13 cellular contexts compared by ENCODE assay signal in genomic region chr7:27367179-27367929, GRCh38.
"Had no signal": no experiment of that assay in that cellular context is flagged by ENCODE, and none has a peak within 500 bp of the region (broad histone marks: within the 10 kb centered on the region; RNA-seq: fewer than 3 reads in every experiment).

No MANE protein-coding gene starts in this region.

- DNase-seq: activated CD4-positive, alpha-beta T cell treated with anti-CD3 and anti-CD28 coated beads, Interleukin-2, amount 10 ng/mL, durations not matched to agents 24 days and 14 days; activated CD8-positive, alpha-beta memory T cell treated with anti-CD3 and anti-CD28 coated beads, Interleukin-2, amount 50 U/mL, for 4 hours; activated CD8-positive, alpha-beta T cell treated with anti-CD3 and anti-CD28 coated beads, Interleukin-2, amount 10 ng/mL, durations not matched to agents 7 days and 5 days; activated gamma-delta T cell; activated T-cell treated with anti-CD3 and anti-CD28 coated beads, Interleukin-2, amount 50 U/mL, for 72 hours; hippocampal formation; mesenchymal stem cell; nephron progenitor cell; stimulated activated CD4-positive, alpha-beta T cell treated with anti-CD3 and anti-CD28 coated beads, Interleukin-1b, Interleukin-23, amount 100 ng/mL, for 48 hours; thyroid gland had no signal

- H3K36me3 ChIP-seq: thyroid gland had no signal

- H3K36me3 Mint-ChIP-seq: activated naive CD4-positive, alpha-beta T cell treated with anti-CD3 and anti-CD28 coated beads, Interleukin-2, amount 50 U/mL, for 72 hours; stimulated activated effector memory CD8-positive, alpha-beta T cell treated with anti-CD3 and anti-CD28 coated beads, Interleukin-12 subunit alpha, Interleukin-12 subunit beta, amount 100 ng/mL, for 72 hours had no signal

- ATAC-seq: activated CD8-positive, alpha-beta T cell treated with anti-CD3 and anti-CD28 coated beads, Interleukin-2, amount 10 ng/mL, durations not matched to agents 7 days and 5 days; activated T-cell treated with anti-CD3 and anti-CD28 coated beads, Interleukin-2, amount 50 U/mL, for 72 hours; esophagus mucosa had no signal

- H3K9me3 ChIP-seq: thyroid gland had no signal

- H3K4me3 Mint-ChIP-seq: activated CD4-positive, alpha-beta T cell treated with anti-CD3 and anti-CD28 coated beads, Interleukin-2, amount 10 ng/mL, durations not matched to agents 24 days and 14 days; activated CD8-positive, alpha-beta T cell treated with anti-CD3 and anti-CD28 coated beads, Interleukin-2, amount 10 ng/mL, durations not matched to agents 7 days and 5 days; activated T-cell treated with anti-CD3 and anti-CD28 coated beads, Interleukin-2, amount 50 U/mL, for 72 hours; nephron progenitor cell; stimulated activated effector memory CD8-positive, alpha-beta T cell treated with anti-CD3 and anti-CD28 coated beads, Interleukin-12 subunit alpha, Interleukin-12 subunit beta, amount 100 ng/mL, for 72 hours had no signal

- H3K4me1 Mint-ChIP-seq: activated CD4-positive, alpha-beta T cell treated with anti-CD3 and anti-CD28 coated beads, Interleukin-2, amount 10 ng/mL, durations not matched to agents 24 days and 14 days; stimulated activated effector memory CD8-positive, alpha-beta T cell treated with anti-CD3 and anti-CD28 coated beads, Interleukin-12 subunit alpha, Interleukin-12 subunit beta, amount 100 ng/mL, for 72 hours had no signal

- H3K27ac ChIP-seq: thyroid gland had no signal

- H3K27ac Mint-ChIP-seq: activated CD4-positive, alpha-beta T cell treated with anti-CD3 and anti-CD28 coated beads, Interleukin-2, amount 10 ng/mL, durations not matched to agents 24 days and 14 days; activated CD8-positive, alpha-beta T cell treated with anti-CD3 and anti-CD28 coated beads, Interleukin-2, amount 10 ng/mL, durations not matched to agents 7 days and 5 days; activated naive CD4-positive, alpha-beta T cell treated with anti-CD3 and anti-CD28 coated beads, Interleukin-2, amount 50 U/mL, for 72 hours; activated T-cell treated with anti-CD3 and anti-CD28 coated beads, Interleukin-2, amount 50 U/mL, for 72 hours; nephron progenitor cell; stimulated activated effector memory CD8-positive, alpha-beta T cell treated with anti-CD3 and anti-CD28 coated beads, Interleukin-12 subunit alpha, Interleukin-12 subunit beta, amount 100 ng/mL, for 72 hours had no signal

- H3K27me3 ChIP-seq: thyroid gland had no signal

- H3K27me3 Mint-ChIP-seq: activated CD4-positive, alpha-beta T cell treated with anti-CD3 and anti-CD28 coated beads, Interleukin-2, amount 10 ng/mL, durations not matched to agents 24 days and 14 days had no signal

- H3K4me3 ChIP-seq: thyroid gland had no signal

- H3K9me3 Mint-ChIP-seq: activated CD4-positive, alpha-beta T cell treated with anti-CD3 and anti-CD28 coated beads, Interleukin-2, amount 10 ng/mL, durations not matched to agents 24 days and 14 days; activated naive CD4-positive, alpha-beta T cell treated with anti-CD3 and anti-CD28 coated beads, Interleukin-2, amount 50 U/mL, for 72 hours; stimulated activated effector memory CD8-positive, alpha-beta T cell treated with anti-CD3 and anti-CD28 coated beads, Interleukin-12 subunit alpha, Interleukin-12 subunit beta, amount 100 ng/mL, for 72 hours had no signal
